22 cellular contexts compared by ENCODE assay signal in the genomic region with DNA sequence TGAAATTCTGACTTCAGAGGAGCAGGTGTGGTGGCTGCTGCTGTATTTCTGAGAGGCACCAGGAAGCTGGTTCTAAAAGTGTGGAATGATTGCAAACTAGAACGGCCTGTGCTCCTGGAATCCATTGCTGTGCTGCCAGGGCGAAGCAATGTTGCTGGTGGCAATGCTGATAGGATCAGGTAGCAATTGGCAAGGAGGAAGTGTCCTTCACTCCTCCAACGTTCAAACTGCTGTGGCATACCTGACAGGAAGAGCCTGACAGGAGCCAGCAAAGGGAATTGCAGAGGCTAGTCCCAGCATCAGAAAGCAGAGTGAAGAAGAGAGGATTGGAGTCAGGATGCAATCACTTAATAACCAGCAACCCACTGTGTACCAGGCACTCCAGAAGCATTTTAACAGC.
"Had no signal": no experiment of that assay in that cellular context is flagged by ENCODE, and none has a peak within 500 bp of the region (broad histone marks: within the 10 kb centered on the region; RNA-seq: fewer than 3 reads in every experiment).

No MANE protein-coding gene starts in this region.

- H3K4me1 ChIP-seq: colonic mucosa, tibial nerve, uterus had no signal

- H3K36me3 Mint-ChIP-seq: activated naive CD4-positive, alpha-beta T cell treated with anti-CD3 and anti-CD28 coated beads, Interleukin-2, amount 10 ng/mL, durations not matched to agents 7 days and 5 days; brain had no signal

- H3K9me3 ChIP-seq: colonic mucosa, tibial nerve, uterus had no signal

- H3K27ac ChIP-seq: colonic mucosa, tibial nerve, uterus had no signal

- H3K27me3 ChIP-seq: colonic mucosa, tibial nerve, uterus had no signal

- H3K4me1 Mint-ChIP-seq: activated naive CD4-positive, alpha-beta T cell treated with anti-CD3 and anti-CD28 coated beads, Interleukin-2, amount 10 ng/mL, durations not matched to agents 7 days and 5 days; activated naive CD8-positive, alpha-beta T cell treated with anti-CD3 and anti-CD28 coated beads, Interleukin-2, amount 50 U/mL, for 24 hours; central memory CD8-positive, alpha-beta T cell had no signal

- H3K27me3 Mint-ChIP-seq: activated naive CD8-positive, alpha-beta T cell treated with anti-CD3 and anti-CD28 coated beads, Interleukin-2, amount 50 U/mL, for 24 hours; brain; central memory CD8-positive, alpha-beta T cell; stimulated activated naive CD8-positive, alpha-beta T cell treated with anti-CD3 and anti-CD28 coated beads, Interleukin-15, Interleukin-2, amounts not matched to agents 100 ng/mL and 50 ng/mL, for 24 hours had no signal

- H3K4me3 Mint-ChIP-seq: activated naive CD4-positive, alpha-beta T cell treated with anti-CD3 and anti-CD28 coated beads, Interleukin-2, amount 10 ng/mL, durations not matched to agents 7 days and 5 days; activated naive CD8-positive, alpha-beta T cell treated with anti-CD3 and anti-CD28 coated beads, Interleukin-2, amount 50 U/mL, for 24 hours; activated T-cell treated with anti-CD3 and anti-CD28 coated beads, Interleukin-2, amount 50 U/mL, for 4 hours; brain; central memory CD8-positive, alpha-beta T cell; nephron progenitor cell; stimulated activated naive CD8-positive, alpha-beta T cell treated with anti-CD3 and anti-CD28 coated beads, Interleukin-15, Interleukin-2, amounts not matched to agents 100 ng/mL and 50 ng/mL, for 24 hours had no signal

- H3K36me3 ChIP-seq: colonic mucosa, tibial nerve, uterus had no signal

- ATAC-seq: activated naive CD8-positive, alpha-beta T cell treated with anti-CD3 and anti-CD28 coated beads, Interleukin-2, amount 50 U/mL, for 24 hours; activated T-cell treated with anti-CD3 and anti-CD28 coated beads, Interleukin-2, amount 50 U/mL, for 4 hours; left cardiac atrium had no signal

- H3K27ac Mint-ChIP-seq: activated naive CD4-positive, alpha-beta T cell treated with anti-CD3 and anti-CD28 coated beads, Interleukin-2, amount 10 ng/mL, durations not matched to agents 7 days and 5 days; activated naive CD8-positive, alpha-beta T cell treated with anti-CD3 and anti-CD28 coated beads, Interleukin-2, amount 50 U/mL, for 24 hours; brain; nephron progenitor cell; stimulated activated naive CD8-positive, alpha-beta T cell treated with anti-CD3 and anti-CD28 coated beads, Interleukin-15, Interleukin-2, amounts not matched to agents 100 ng/mL and 50 ng/mL, for 24 hours had no signal

- DNase-seq: activated CD4-positive, alpha-beta T cell treated with anti-CD3 and anti-CD28 coated beads, Interleukin-2, amount 50 U/mL, for 1 hour; activated CD4-positive, CD25-positive, alpha-beta regulatory T cell; activated CD8-positive, alpha-beta memory T cell treated with anti-CD3 and anti-CD28 coated beads, Interleukin-2, amount 50 U/mL, for 4 hours; activated naive CD4-positive, alpha-beta T cell treated with anti-CD3 and anti-CD28 coated beads, Interleukin-2, amount 10 ng/mL, durations not matched to agents 7 days and 5 days; activated naive CD8-positive, alpha-beta T cell treated with anti-CD3 and anti-CD28 coated beads, Interleukin-2, amount 50 U/mL, for 24 hours; activated T-cell treated with anti-CD3 and anti-CD28 coated beads, Interleukin-2, amount 50 U/mL, for 4 hours; anterior cingulate cortex; colonic mucosa; foreskin melanocyte; glutamatergic neuron; hippocampal formation; left cardiac atrium; midbrain; nephron progenitor cell; occipital lobe; T-helper 9 cell; uterus had no signal

- H3K4me3 ChIP-seq: colonic mucosa, lung, tibial nerve, uterus had no signal

- H3K9me3 Mint-ChIP-seq: activated naive CD4-positive, alpha-beta T cell treated with anti-CD3 and anti-CD28 coated beads, Interleukin-2, amount 10 ng/mL, durations not matched to agents 7 days and 5 days; activated naive CD8-positive, alpha-beta T cell treated with anti-CD3 and anti-CD28 coated beads, Interleukin-2, amount 50 U/mL, for 24 hours; activated T-cell treated with anti-CD3 and anti-CD28 coated beads, Interleukin-2, amount 50 U/mL, for 4 hours; central memory CD8-positive, alpha-beta T cell; nephron progenitor cell; stimulated activated naive CD8-positive, alpha-beta T cell treated with anti-CD3 and anti-CD28 coated beads, Interleukin-15, Interleukin-2, amounts not matched to agents 100 ng/mL and 50 ng/mL, for 24 hours had no signal
